Comparison of ENCODE assay signal across 12 cellular contexts in the genomic region with DNA sequence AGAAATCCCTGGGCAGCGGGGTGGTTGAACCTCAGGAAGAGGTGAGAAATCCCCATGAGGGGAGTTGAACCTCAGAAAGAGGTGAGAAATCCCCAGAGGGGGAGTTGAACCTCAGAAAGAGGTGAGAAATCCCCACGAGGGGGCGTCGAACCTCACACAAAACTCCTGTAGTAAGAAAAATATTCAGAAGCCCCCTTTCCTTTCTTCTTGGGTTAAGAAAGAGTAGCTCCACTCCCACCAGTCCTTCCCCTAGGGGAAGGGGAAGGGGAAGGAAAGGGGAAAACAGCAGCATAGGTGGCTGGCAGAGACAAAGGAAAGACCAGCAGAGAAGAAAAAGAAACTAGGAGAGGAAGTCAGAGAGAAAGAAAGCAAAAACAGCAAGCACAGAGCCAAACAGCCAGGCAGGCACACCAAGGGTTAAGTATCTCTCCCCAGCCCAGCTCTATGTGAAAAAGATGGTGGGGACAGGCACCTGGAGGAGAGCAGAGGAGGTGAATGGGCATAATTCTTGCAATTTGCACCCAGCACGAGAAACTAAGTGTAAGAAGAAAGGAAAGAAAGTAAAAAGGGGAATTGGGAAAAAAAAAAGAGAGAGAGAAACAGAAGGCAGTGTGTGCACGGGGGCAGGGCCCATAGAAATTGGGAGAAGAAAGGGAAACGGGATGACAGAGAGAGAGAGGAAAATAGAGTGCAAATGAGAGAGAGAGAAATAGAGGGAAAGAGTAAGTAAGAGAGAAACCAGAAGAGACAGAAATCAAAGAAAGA.
DNase-seq lines count a peak whose midpoint lies in the region; ATAC-seq and TF ChIP-seq lines count a peak whose summit lies in the region.
"Had no signal": no experiment of that assay in that cellular context is flagged by ENCODE, and none has a peak within 500 bp of the region (broad histone marks: within the 10 kb centered on the region; RNA-seq: fewer than 3 reads in every experiment).

No MANE protein-coding gene starts in this region.

- TF ChIP-seq POLR2A in breast epithelium (IDR thresholded peaks at IDR 0.05) = no peak

- no peak overlapping the region; the same call in 1 of the 2 replicates for H2AFZ ChIP-seq in SK-N-SH (ENCODE audit: low read depth)

- no peak overlapping the region; a peak in 1 of 4 replicates for H3K4me3 ChIP-seq in SK-N-SH (ENCODE audit: low read depth in 2 of 2, low read length in 1 of 2)
- peak overlapping the region; percentile 26; the same call in 1 of the 2 replicates for H3K4me3 ChIP-seq in HUES6 (ENCODE audit: low read depth, low read length)
- peak overlapping the region in 2 of 3 donors; percentile 18 to 25 for H3K4me3 ChIP-seq in breast epithelium

- no peak for TF ChIP-seq EP300 in SK-N-SH (IDR thresholded peaks at IDR 0.05; ENCODE audit: borderline replicate concordance in 1 of 2, low read depth in 1 of 2, low read length in 1 of 2)

- no peak overlapping the region for H3K9ac ChIP-seq in SK-N-SH
- H3K9ac ChIP-seq in HUES6 (ENCODE audit: low read length) = no peak overlapping the region

- DNase-seq in SK-N-SH (no peak), breast epithelium (ENCODE audit: low spot score in 2 of 2) (no peak), progenitor cell of endocrine pancreas (ENCODE audit: low spot score, unreplicated experiment) (no peak), NCI-H2107 (lab: John Stamatoyannopoulos, UW) (no peak), GM03348 (ENCODE audit: low spot score) (no peak), C1 segment of cervical spinal cord (lab: John Stamatoyannopoulos, UW) (no peak)
- DNase-seq: activated T-cell treated with anti-CD3 and anti-CD28 coated beads, Interleukin-2, amount 50 U/mL, for 48 hours; NCI-H2227 treated with DMSO at 0.1 percent for 48 hours; nucleus accumbens had no signal

- CTCF ChIA-PET in SK-N-SH (lab: Yijun Ruan, JAX) = no interaction called here

- TF ChIP-seq CTCF in SK-N-SH (IDR thresholded peaks at IDR 0.05) (0 out of 2 replicates have a peak, but pooled peaks have one; percentile 15), breast epithelium (IDR thresholded peaks at IDR 0.05) (no peak), progenitor cell of endocrine pancreas (IDR thresholded peaks at IDR 0.05; ENCODE audit: unreplicated experiment) (peak; percentile 19)

- no peak for ATAC-seq in SK-N-SH treated with all-trans-retinoic acid at 6 μM for 48 hours

- peaks cover 1% of the 10 kb centered on the region for H3K4me1 Mint-ChIP-seq in progenitor cell of endocrine pancreas (ENCODE audit: low read depth)

- no peak overlapping the region for H3K4me3 Mint-ChIP-seq in progenitor cell of endocrine pancreas (ENCODE audit: low read depth)
- H3K4me3 Mint-ChIP-seq: dendritic cell treated with granulocyte-macrophage colony-stimulating factor and Interleukin-4, amounts not matched to agents 40 ng/mL and 50 ng/mL, for 4 days had no signal

- H3K27me3 ChIP-seq in SK-N-SH (ENCODE audit: insufficient read depth) = no peaks in the 10 kb centered on the region; the same call in 1 of the 2 replicates
- H3K27me3 ChIP-seq in HUES6 (ENCODE audit: control insufficient read depth, insufficient read depth, low read length) = no peaks in the 10 kb centered on the region
- H3K27me3 ChIP-seq in breast epithelium = no peaks in the 10 kb centered on the region

- H3K9me3 ChIP-seq in SK-N-SH = no peaks in the 10 kb centered on the region
- H3K9me3 ChIP-seq in HUES6 (ENCODE audit: control insufficient read depth, insufficient read depth, low read depth, low read length) = no peaks in the 10 kb centered on the region
- H3K9me3 ChIP-seq in breast epithelium = no peaks in the 10 kb centered on the region

- no peak for TF ChIP-seq RAD21 in SK-N-SH (IDR thresholded peaks at IDR 0.05; ENCODE audit: low read length)

- H3K27me3 Mint-ChIP-seq in progenitor cell of endocrine pancreas = no peaks in the 10 kb centered on the region
- H3K27me3 Mint-ChIP-seq: dendritic cell treated with granulocyte-macrophage colony-stimulating factor and Interleukin-4, amounts not matched to agents 40 ng/mL and 50 ng/mL, for 4 days had no signal

- POLR2A ChIA-PET in SK-N-SH (lab: Yijun Ruan, JAX) = no interaction called here

- H3K27ac ChIP-seq in SK-N-SH (ENCODE audit: low read depth in 2 of 2, low read length in 1 of 2) = no peak overlapping the region
- no peak overlapping the region for H3K27ac ChIP-seq in HUES6 (ENCODE audit: low read depth, low read length)
- no peak overlapping the region for H3K27ac ChIP-seq in breast epithelium

- H4K20me1 ChIP-seq in SK-N-SH (ENCODE audit: insufficient read depth) = no peaks in the 10 kb centered on the region

- no peaks in the 10 kb centered on the region for H3K79me2 ChIP-seq in SK-N-SH (ENCODE audit: insufficient read depth)

- H3K9me2 ChIP-seq in SK-N-SH = no peaks in the 10 kb centered on the region

- H3K27ac Mint-ChIP-seq in progenitor cell of endocrine pancreas = peak overlapping the region; percentile 57
- H3K27ac Mint-ChIP-seq: dendritic cell treated with granulocyte-macrophage colony-stimulating factor and Interleukin-4, amounts not matched to agents 40 ng/mL and 50 ng/mL, for 4 days had no signal

- H3K4me1 ChIP-seq in SK-N-SH (ENCODE audit: control insufficient read depth in 1 of 2, insufficient read depth in 2 of 2, low read depth in 1 of 2, low read length in 1 of 2) (no peaks in the 10 kb centered on the region), HUES6 (ENCODE audit: control insufficient read depth, insufficient read depth, low read length) (peaks cover 15% of the 10 kb centered on the region; the same call in 1 of the 2 replicates), breast epithelium (no peaks in the 10 kb centered on the region)

- no peaks in the 10 kb centered on the region for H3K9me3 Mint-ChIP-seq in progenitor cell of endocrine pancreas (ENCODE audit: low read depth)

- 14% methylated on average over 7 of the region's 7 CpGs for WGBS in SK-N-SH (ENCODE audit: low lambda C conversion rate)

- no peaks in the 10 kb centered on the region for H3K36me3 Mint-ChIP-seq in progenitor cell of endocrine pancreas (ENCODE audit: insufficient read depth)

- intact Hi-C loops in breast epithelium (cut with DNase I; ENCODE audit: low total_unique reads) = no loop called here

- H3K4me2 ChIP-seq in SK-N-SH = peak overlapping the region; percentile 48; the same call in 1 of the 2 replicates

- H3F3A ChIP-seq in SK-N-SH (replicated peaks; ENCODE audit: insufficient read depth) = no peaks in the 10 kb centered on the region

- H3K36me3 ChIP-seq in SK-N-SH (replicated peaks in 1 of 2; ENCODE audit: control insufficient read depth in 1 of 2, insufficient read depth in 2 of 2, low read length in 1 of 2) (no peaks in the 10 kb centered on the region), HUES6 (ENCODE audit: control insufficient read depth, insufficient read depth, low read length) (no peaks in the 10 kb centered on the region), breast epithelium (no peaks in the 10 kb centered on the region)

TF ChIP-seq in SK-N-SH, 30 proteins besides CTCF, POLR2A, EP300 and RAD21:
- TF ChIP-seq FOXJ3 (CRISPR knock-in tag; IDR thresholded peaks at IDR 0.05) (no peak), MXI1 (IDR thresholded peaks at IDR 0.05; ENCODE audit: low read depth, low read length) (no peak), POLR2AphosphoS5 (IDR thresholded peaks at IDR 0.05; ENCODE audit: low read depth, low read length) (no peak)

TF ChIP-seq in SK-N-SH treated with all-trans-retinoic acid at 6 μM for 48 hours, 23 proteins besides CTCF, POLR2A, EP300 and RAD21:
- no peak for TF ChIP-seq ZC3H10 (CRISPR knock-in tag; IDR thresholded peaks at IDR 0.05)
- no peak for TF ChIP-seq TOX (CRISPR knock-in tag; IDR thresholded peaks at IDR 0.05; ENCODE audit: borderline replicate concordance)

Comparison
In these comparisons a context has a peak if more than half of its experiments do, and no peak if none do; other contexts are left out.
1. H3K4me3 ChIP-seq: peak in HUES6 (single experiment) and breast epithelium (2 of 3); none in SK-N-SH (0 of 2).
2. CTCF ChIP-seq: peak in SK-N-SH (single experiment) and progenitor cell of endocrine pancreas (single experiment); none in breast epithelium (0 of 3).